11 cellular contexts compared by ENCODE assay signal in the genomic region with DNA sequence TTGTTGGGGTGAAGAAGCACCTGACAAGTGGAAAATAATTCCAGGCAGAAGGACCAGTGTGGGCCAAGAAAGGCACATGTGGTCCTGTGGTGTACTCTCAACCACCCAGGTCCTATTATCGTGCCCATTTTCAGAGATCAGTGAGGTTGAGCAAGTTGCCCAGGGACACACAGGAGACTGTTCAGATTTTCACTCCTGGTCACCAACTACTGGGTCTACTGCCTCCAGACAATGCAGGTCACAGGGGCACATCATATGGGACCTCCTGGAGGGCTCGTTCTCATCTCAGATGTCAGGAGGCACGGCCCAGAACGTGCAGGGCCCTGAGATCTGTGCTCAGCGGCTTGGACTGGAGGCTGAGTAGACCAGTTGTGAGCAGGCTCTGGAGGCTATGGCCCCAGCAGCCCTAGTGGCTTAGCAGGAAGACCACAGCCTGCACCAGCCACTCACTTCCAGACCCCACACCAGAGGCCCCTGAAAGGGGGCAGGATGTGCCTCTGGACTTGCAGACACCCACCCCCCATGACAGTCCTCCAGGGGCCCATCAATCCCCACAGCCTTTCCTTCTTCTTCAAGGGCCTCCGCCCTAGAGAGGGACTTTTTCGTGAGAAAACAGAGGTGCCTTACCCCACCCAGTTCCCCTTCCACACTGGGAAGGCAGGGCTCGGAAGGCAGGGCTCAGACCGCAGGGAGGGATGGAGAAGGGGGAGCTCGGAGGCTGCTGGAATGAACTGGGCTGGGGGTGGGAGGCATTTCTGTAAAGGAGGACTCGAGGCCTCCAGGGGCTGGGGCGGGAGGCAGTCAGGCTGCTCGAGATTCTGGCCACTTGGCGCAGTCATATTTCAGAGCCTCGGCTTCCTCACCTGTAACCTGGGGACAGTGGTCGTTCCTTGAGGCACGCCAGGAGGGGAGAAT.
DNase-seq lines count a peak whose midpoint lies in the region; ATAC-seq and TF ChIP-seq lines count a peak whose summit lies in the region.
"Had no signal": no experiment of that assay in that cellular context is flagged by ENCODE, and none has a peak within 500 bp of the region (broad histone marks: within the 10 kb centered on the region; RNA-seq: fewer than 3 reads in every experiment).

No MANE protein-coding gene starts in this region.

- no peak overlapping the region for H3K9ac ChIP-seq in smooth muscle cell (ENCODE audit: low read depth)

- WGBS in smooth muscle cell (ENCODE audit: low lambda C conversion rate): 69% methylated on average over 16 of the region's 17 CpGs

- H3K36me3 ChIP-seq in GM23338 (ENCODE audit: insufficient read depth) (no peaks in the 10 kb centered on the region), breast epithelium (no peaks in the 10 kb centered on the region), smooth muscle cell (ENCODE audit: low read depth) (no peaks in the 10 kb centered on the region)

- no peaks in the 10 kb centered on the region for H3K36me3 Mint-ChIP-seq in GM23338 (ENCODE audit: low read depth)

- TF ChIP-seq CTCF in GM23338 (conservative IDR thresholded peaks at IDR 0.05; ENCODE audit: low read depth in 2 of 2) (no peak), breast epithelium (IDR thresholded peaks at IDR 0.05) (no peak), smooth muscle cell (IDR thresholded peaks at IDR 0.05; ENCODE audit: borderline replicate concordance, insufficient read depth, poor library complexity, severe bottlenecking) (no peak)

- H3F3A ChIP-seq in GM23338 (replicated peaks; ENCODE audit: low read depth): no peaks in the 10 kb centered on the region
- peaks cover 13% of the 10 kb centered on the region for H3F3A ChIP-seq in smooth muscle cell (ENCODE audit: low read depth)

- TF ChIP-seq POLR2A in breast epithelium (IDR thresholded peaks at IDR 0.05): no peak

- no peaks in the 10 kb centered on the region for H3K27me3 ChIP-seq in GM23338 (ENCODE audit: insufficient read depth)
- H3K27me3 ChIP-seq in breast epithelium: no peaks in the 10 kb centered on the region
- H3K27me3 ChIP-seq in smooth muscle cell (ENCODE audit: low read depth): no peaks in the 10 kb centered on the region

- peaks cover 3% of the 10 kb centered on the region for H3K27me3 Mint-ChIP-seq in GM23338 (ENCODE audit: insufficient read depth, low read depth, poor library complexity)

- no peak; the same call in 2 of the 3 replicates for ATAC-seq in GM23338
- ATAC-seq in GM21825 (IDR thresholded peaks at IDR 0.05; ENCODE audit: unreplicated experiment): no peak

- no peak overlapping the region for H3K27ac ChIP-seq in GM23338 (ENCODE audit: low read depth)
- peak overlapping the region; percentile 55 to 77 for H3K27ac ChIP-seq in breast epithelium
- peak overlapping the region; percentile 36 for H3K27ac ChIP-seq in smooth muscle cell (ENCODE audit: low read depth)
- H3K27ac ChIP-seq in caudate nucleus (ENCODE audit: low read depth, low read length): no peak overlapping the region

- no peaks in the 10 kb centered on the region for H3K9me3 Mint-ChIP-seq in GM23338

- DNase-seq in GM23338 (ENCODE audit: low spot score) (no peak), breast epithelium (ENCODE audit: low spot score in 2 of 2) (no peak), left kidney (ENCODE audit: low read depth, low spot score) (peak; percentile 63), smooth muscle cell (lab: John Stamatoyannopoulos, UW; ENCODE audit: unreplicated experiment) (no peak), caudate nucleus (lab: John Stamatoyannopoulos, UW) (no peak), NCI-H510A (lab: John Stamatoyannopoulos, UW) (no peak), kidney tubule cell (ENCODE audit: low spot score) (no peak)
- DNase-seq: activated CD4-positive, alpha-beta T cell treated with anti-CD3 and anti-CD28 coated beads for 48 hours; Karpas-422; NCI-H2029 treated with DMSO at 0.1 percent for 48 hours had no signal

- H3K79me2 ChIP-seq in GM23338 (replicated peaks; ENCODE audit: insufficient read depth) (no peaks in the 10 kb centered on the region), smooth muscle cell (ENCODE audit: low read depth) (no peaks in the 10 kb centered on the region)

- H2AFZ ChIP-seq in GM23338 (peak overlapping the region; percentile 74; the same call in 1 of the 2 replicates), smooth muscle cell (ENCODE audit: low read depth) (peak overlapping the region; percentile 51)

- no peak overlapping the region for H3K4me2 ChIP-seq in GM23338
- H3K4me2 ChIP-seq in smooth muscle cell: peak overlapping the region; percentile 55

- H4K20me1 ChIP-seq in GM23338 (replicated peaks; ENCODE audit: insufficient read depth) (no peaks in the 10 kb centered on the region), smooth muscle cell (ENCODE audit: low read depth) (no peaks in the 10 kb centered on the region)

- no peak overlapping the region for H3K27ac Mint-ChIP-seq in GM23338

- no peak overlapping the region for H3K4me3 ChIP-seq in GM23338
- peak overlapping the region; percentile 22 to 64 (median 44) for H3K4me3 ChIP-seq in breast epithelium
- H3K4me3 ChIP-seq in smooth muscle cell: no peak overlapping the region

- H3K4me1 ChIP-seq in GM23338 (ENCODE audit: insufficient read depth) (no peaks in the 10 kb centered on the region), breast epithelium (no peaks in the 10 kb centered on the region), smooth muscle cell (ENCODE audit: low read depth) (peaks cover 26% of the 10 kb centered on the region)

- H3K9me3 ChIP-seq in breast epithelium: no peaks in the 10 kb centered on the region
- H3K9me3 ChIP-seq in smooth muscle cell (replicated peaks; ENCODE audit: low read depth): no peaks in the 10 kb centered on the region

- H3K4me3 Mint-ChIP-seq in GM23338: no peak overlapping the region

- intact Hi-C loops in breast epithelium (cut with DNase I; ENCODE audit: low total_unique reads): no loop called here

- peaks cover 6% of the 10 kb centered on the region for H3K4me1 Mint-ChIP-seq in GM23338

- no peaks in the 10 kb centered on the region for H3K9me2 ChIP-seq in GM23338 (ENCODE audit: insufficient read depth)

TF ChIP-seq in GM23338, 12 proteins besides CTCF, POLR2A, EP300 and RAD21:
- TF ChIP-seq NANOG (IDR thresholded peaks at IDR 0.05; ENCODE audit: borderline replicate concordance) (no peak), CREB1 (CRISPR knock-in tag; IDR thresholded peaks at IDR 0.05; ENCODE audit: low read depth) (no peak), STAT1 (IDR thresholded peaks at IDR 0.05; ENCODE audit: unreplicated experiment) (no peak), ZNF331 (CRISPR knock-in tag; IDR thresholded peaks at IDR 0.05; ENCODE audit: low read depth) (no peak), EZH2phosphoT487 (IDR thresholded peaks at IDR 0.05; ENCODE audit: unreplicated experiment) (no peak), POLR2AphosphoS5 (IDR thresholded peaks at IDR 0.05; ENCODE audit: low read depth) (no peak)
- TF ChIP-seq, protein P1, sequence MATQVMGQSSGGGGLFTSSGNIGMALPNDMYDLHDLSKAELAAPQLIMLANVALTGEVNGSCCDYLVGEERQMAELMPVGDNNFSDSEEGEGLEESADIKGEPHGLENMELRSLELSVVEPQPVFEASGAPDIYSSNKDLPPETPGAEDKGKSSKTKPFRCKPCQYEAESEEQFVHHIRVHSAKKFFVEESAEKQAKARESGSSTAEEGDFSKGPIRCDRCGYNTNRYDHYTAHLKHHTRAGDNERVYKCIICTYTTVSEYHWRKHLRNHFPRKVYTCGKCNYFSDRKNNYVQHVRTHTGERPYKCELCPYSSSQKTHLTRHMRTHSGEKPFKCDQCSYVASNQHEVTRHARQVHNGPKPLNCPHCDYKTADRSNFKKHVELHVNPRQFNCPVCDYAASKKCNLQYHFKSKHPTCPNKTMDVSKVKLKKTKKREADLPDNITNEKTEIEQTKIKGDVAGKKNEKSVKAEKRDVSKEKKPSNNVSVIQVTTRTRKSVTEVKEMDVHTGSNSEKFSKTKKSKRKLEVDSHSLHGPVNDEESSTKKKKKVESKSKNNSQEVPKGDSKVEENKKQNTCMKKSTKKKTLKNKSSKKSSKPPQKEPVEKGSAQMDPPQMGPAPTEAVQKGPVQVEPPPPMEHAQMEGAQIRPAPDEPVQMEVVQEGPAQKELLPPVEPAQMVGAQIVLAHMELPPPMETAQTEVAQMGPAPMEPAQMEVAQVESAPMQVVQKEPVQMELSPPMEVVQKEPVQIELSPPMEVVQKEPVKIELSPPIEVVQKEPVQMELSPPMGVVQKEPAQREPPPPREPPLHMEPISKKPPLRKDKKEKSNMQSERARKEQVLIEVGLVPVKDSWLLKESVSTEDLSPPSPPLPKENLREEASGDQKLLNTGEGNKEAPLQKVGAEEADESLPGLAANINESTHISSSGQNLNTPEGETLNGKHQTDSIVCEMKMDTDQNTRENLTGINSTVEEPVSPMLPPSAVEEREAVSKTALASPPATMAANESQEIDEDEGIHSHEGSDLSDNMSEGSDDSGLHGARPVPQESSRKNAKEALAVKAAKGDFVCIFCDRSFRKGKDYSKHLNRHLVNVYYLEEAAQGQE (IDR thresholded peaks at IDR 0.05; ENCODE audit: unreplicated experiment): no peak

Comparison
In these comparisons a context has a peak if more than half of its experiments do, and no peak if none do; other contexts are left out.
1. H3K27ac ChIP-seq: peak in breast epithelium (2 of 2) and smooth muscle cell (single experiment); none in GM23338 (single experiment) and caudate nucleus (single experiment).
2. H3K4me3 ChIP-seq: peak in breast epithelium (3 of 3); none in GM23338 (single experiment) and smooth muscle cell (single experiment).